Comparison of ENCODE assay signal across 1 cellular context in the genomic region with DNA sequence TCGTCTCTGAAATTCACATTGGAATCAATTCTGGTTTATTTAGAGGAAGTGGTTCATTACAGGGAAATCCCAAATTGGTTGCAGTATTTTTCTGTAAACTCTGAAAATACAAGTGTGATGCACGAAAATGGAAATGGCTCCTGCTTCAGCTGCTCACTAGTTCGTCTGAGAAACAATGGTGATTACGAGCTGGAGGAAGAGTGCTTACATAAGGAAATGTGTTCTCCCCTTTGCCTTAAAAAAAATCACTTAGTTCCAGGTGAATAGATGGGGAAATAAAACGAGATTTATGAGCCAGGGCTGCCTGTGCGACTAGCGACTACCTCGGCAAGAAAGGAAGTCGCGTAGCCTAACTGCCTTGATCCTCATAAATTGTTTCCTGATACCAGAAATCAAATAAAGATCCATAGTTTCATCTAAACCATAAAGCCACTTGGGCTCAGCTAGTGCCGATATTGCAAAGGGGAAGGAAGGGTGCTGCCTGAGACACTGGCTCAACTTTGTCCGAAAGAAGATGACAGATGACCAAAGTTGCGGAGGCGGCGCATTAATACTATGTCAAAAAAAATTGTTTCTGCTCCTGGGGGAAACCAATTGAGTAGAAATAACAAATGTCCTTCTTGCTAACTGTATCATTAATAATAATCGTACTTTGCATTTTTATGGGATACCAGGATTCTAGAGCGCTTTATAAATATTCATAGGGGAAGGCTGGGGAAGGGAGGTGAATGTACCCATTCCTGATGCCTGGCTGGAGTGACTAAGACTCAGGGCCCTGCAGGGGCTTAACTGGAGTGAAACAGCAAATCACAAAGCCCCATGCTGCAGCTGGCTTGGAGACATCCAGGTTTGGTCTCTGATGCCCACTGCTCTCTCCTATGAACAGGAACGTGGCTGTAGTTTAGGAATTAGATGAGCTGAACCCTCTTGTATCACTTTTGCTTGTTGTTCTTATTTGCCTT.
TF ChIP-seq lines count a peak whose summit lies in the region.

No MANE protein-coding gene starts in this region.

TF ChIP-seq in H1, 55 proteins besides CTCF, POLR2A, EP300 and RAD21:
- TF ChIP-seq ASH2L (IDR thresholded peaks at IDR 0.05; ENCODE audit: low read length) (peak; percentile 3), TAF1 (IDR thresholded peaks at IDR 0.05; ENCODE audit: low read depth, low read length) (no peak), RNF2 (IDR thresholded peaks at IDR 0.05; ENCODE audit: borderline replicate concordance, low read depth, low read length, missing control alignments, poor library complexity, severe bottlenecking) (no peak), NRF1 (IDR thresholded peaks at IDR 0.05; ENCODE audit: low read depth, low read length) (no peak), CHD2 (IDR thresholded peaks at IDR 0.05; ENCODE audit: low read length) (no peak)
